In genomic region chr11:61918251-61919112, GRCh38 we compare ENCODE assay signal across 9 cellular contexts. TPM values are rescaled to one million over a fixed set of nuclear protein-coding genes. Genes with fewer than 3 reads are reported as not detected.
DNase-seq lines count a peak whose midpoint lies in the region; ATAC-seq lines count a peak whose summit lies in the region.
"Had no signal": no experiment of that assay in that cellular context is flagged by ENCODE, and none has a peak within 500 bp of the region (broad histone marks: within the 10 kb centered on the region; RNA-seq: fewer than 3 reads in every experiment).

No MANE protein-coding gene starts in this region.

- peaks cover 57% of the 10 kb centered on the region for H3K27me3 Mint-ChIP-seq in T-helper 1 cell treated with Interleukin-12 subunit alpha and Interleukin-12 subunit beta and Interleukin-4 antibody, amounts not matched to agents 30 μg/mL and 1 μg/mL, for 36 hours (ENCODE audit: low read depth)
- peaks cover 45% of the 10 kb centered on the region for H3K27me3 Mint-ChIP-seq in activated naive CD8-positive, alpha-beta T cell treated with anti-CD3 and anti-CD28 coated beads, Interleukin-2, amount 10 ng/mL, durations not matched to agents 7 days and 5 days

- H3K36me3 Mint-ChIP-seq in T-helper 1 cell treated with Interleukin-12 subunit alpha and Interleukin-12 subunit beta and Interleukin-4 antibody, amounts not matched to agents 30 μg/mL and 1 μg/mL, for 36 hours (ENCODE audit: low read depth) = peaks cover 5% of the 10 kb centered on the region
- no peaks in the 10 kb centered on the region for H3K36me3 Mint-ChIP-seq in activated naive CD8-positive, alpha-beta T cell treated with anti-CD3 and anti-CD28 coated beads, Interleukin-2, amount 10 ng/mL, durations not matched to agents 7 days and 5 days

- H3K4me1 Mint-ChIP-seq in T-helper 1 cell treated with Interleukin-12 subunit alpha and Interleukin-12 subunit beta and Interleukin-4 antibody, amounts not matched to agents 30 μg/mL and 1 μg/mL, for 36 hours (ENCODE audit: low read depth) = peaks cover 9% of the 10 kb centered on the region
- H3K4me1 Mint-ChIP-seq in activated naive CD8-positive, alpha-beta T cell treated with anti-CD3 and anti-CD28 coated beads, Interleukin-2, amount 10 ng/mL, durations not matched to agents 7 days and 5 days = peaks cover 4% of the 10 kb centered on the region

- peak overlapping the region; percentile 70 to 74 for H3K4me3 ChIP-seq in stomach smooth muscle (ENCODE audit: low read length in 2 of 2)

- peaks cover 10% of the 10 kb centered on the region in 2 donors for H3K27me3 ChIP-seq in stomach smooth muscle (ENCODE audit: control insufficient read depth in 1 of 2, insufficient read depth in 2 of 2, low read length in 2 of 2)

- H3K9me3 ChIP-seq in stomach smooth muscle (ENCODE audit: control insufficient read depth in 2 of 2, low read length in 2 of 2) = no peaks in the 10 kb centered on the region

- H3K9me3 Mint-ChIP-seq in T-helper 1 cell treated with Interleukin-12 subunit alpha and Interleukin-12 subunit beta and Interleukin-4 antibody, amounts not matched to agents 30 μg/mL and 1 μg/mL, for 36 hours = no peaks in the 10 kb centered on the region
- H3K9me3 Mint-ChIP-seq in activated naive CD8-positive, alpha-beta T cell treated with anti-CD3 and anti-CD28 coated beads, Interleukin-2, amount 10 ng/mL, durations not matched to agents 7 days and 5 days = no peaks in the 10 kb centered on the region

- no peak for ATAC-seq in activated naive CD8-positive, alpha-beta T cell treated with anti-CD3 and anti-CD28 coated beads, Interleukin-2, amount 10 ng/mL, durations not matched to agents 7 days and 5 days (ENCODE audit: low read depth)
- ATAC-seq in left lobe of liver (no peak), HG02571 (IDR thresholded peaks at IDR 0.05; ENCODE audit: unreplicated experiment) (no peak)

- H3K27ac Mint-ChIP-seq in T-helper 1 cell treated with Interleukin-12 subunit alpha and Interleukin-12 subunit beta and Interleukin-4 antibody, amounts not matched to agents 30 μg/mL and 1 μg/mL, for 36 hours = no peak overlapping the region
- H3K27ac Mint-ChIP-seq in activated naive CD8-positive, alpha-beta T cell treated with anti-CD3 and anti-CD28 coated beads, Interleukin-2, amount 10 ng/mL, durations not matched to agents 7 days and 5 days = no peak overlapping the region

- H3K27ac ChIP-seq in stomach smooth muscle (ENCODE audit: low read length) = peak overlapping the region; percentile 49

- H3K9ac ChIP-seq in stomach smooth muscle (ENCODE audit: low read length in 2 of 2) = peak overlapping the region; percentile 72 to 74

- H3K4me3 Mint-ChIP-seq in T-helper 1 cell treated with Interleukin-12 subunit alpha and Interleukin-12 subunit beta and Interleukin-4 antibody, amounts not matched to agents 30 μg/mL and 1 μg/mL, for 36 hours = peak overlapping the region; percentile 85
- H3K4me3 Mint-ChIP-seq in activated naive CD8-positive, alpha-beta T cell treated with anti-CD3 and anti-CD28 coated beads, Interleukin-2, amount 10 ng/mL, durations not matched to agents 7 days and 5 days = peak overlapping the region; percentile 54

- DNase-seq in T-helper 1 cell (no peak), left lobe of liver (ENCODE audit: low spot score) (peak; percentile 37), NCI-H2081 treated with DMSO at 0.1 percent for 48 hours (lab: John Stamatoyannopoulos, UW) (no peak), globus pallidus (ENCODE audit: low spot score) (no peak)
- DNase-seq in activated naive CD8-positive, alpha-beta T cell treated with anti-CD3 and anti-CD28 coated beads, Interleukin-2, amount 10 ng/mL, durations not matched to agents 7 days and 5 days = no peak
- DNase-seq: NCI-H524 had no signal

- no peaks in the 10 kb centered on the region for H3K36me3 ChIP-seq in stomach smooth muscle (ENCODE audit: control insufficient read depth in 2 of 2, insufficient read depth in 2 of 2, low read length in 2 of 2)

- POLR2A ChIA-PET in activated naive CD8-positive, alpha-beta T cell treated with anti-CD3 and anti-CD28 coated beads, Interleukin-2, amount 10 ng/mL, durations not matched to agents 7 days and 5 days (lab: Charles Lee) = no interaction called here

- peaks cover 42% of the 10 kb centered on the region for H3K4me1 ChIP-seq in stomach smooth muscle (ENCODE audit: control insufficient read depth, insufficient read depth, low read length)

RNA-seq across cellular contexts. Expression of gene RAB3IL1, which starts 1.1 kb away (rescaled TPM):
- total RNA-seq in activated naive CD8-positive, alpha-beta T cell treated with anti-CD3 and anti-CD28 coated beads, Interleukin-2, amount 10 ng/mL, durations not matched to agents 7 days and 5 days = 1 to 10 TPM in 1 of 2 experiments, under 1 TPM in 1; 0.28 to 1.6 TPM
- 4.0 TPM for total RNA-seq in left lobe of liver

RNA-seq across cellular contexts. Expression of gene FADS3, which starts 27.1 kb away (rescaled TPM):
- total RNA-seq in activated naive CD8-positive, alpha-beta T cell treated with anti-CD3 and anti-CD28 coated beads, Interleukin-2, amount 10 ng/mL, durations not matched to agents 7 days and 5 days = 1 to 10 TPM; 4.7 TPM
- 15.0 TPM for total RNA-seq in left lobe of liver

RNA-seq across cellular contexts. Expression of gene BEST1, which starts 31.7 kb away (rescaled TPM):
- total RNA-seq in activated naive CD8-positive, alpha-beta T cell treated with anti-CD3 and anti-CD28 coated beads, Interleukin-2, amount 10 ng/mL, durations not matched to agents 7 days and 5 days = under 1 TPM; 0.20 to 0.30 TPM
- 0.63 TPM for total RNA-seq in left lobe of liver

RNA-seq across cellular contexts. Expression of gene FTH1, which starts 49.0 kb away (rescaled TPM):
- total RNA-seq in activated naive CD8-positive, alpha-beta T cell treated with anti-CD3 and anti-CD28 coated beads, Interleukin-2, amount 10 ng/mL, durations not matched to agents 7 days and 5 days = 100 to 1,000 TPM; 793 to 808 TPM
- total RNA-seq in left lobe of liver = 938 TPM
